16 cellular contexts compared by ENCODE assay signal in the genomic region with DNA sequence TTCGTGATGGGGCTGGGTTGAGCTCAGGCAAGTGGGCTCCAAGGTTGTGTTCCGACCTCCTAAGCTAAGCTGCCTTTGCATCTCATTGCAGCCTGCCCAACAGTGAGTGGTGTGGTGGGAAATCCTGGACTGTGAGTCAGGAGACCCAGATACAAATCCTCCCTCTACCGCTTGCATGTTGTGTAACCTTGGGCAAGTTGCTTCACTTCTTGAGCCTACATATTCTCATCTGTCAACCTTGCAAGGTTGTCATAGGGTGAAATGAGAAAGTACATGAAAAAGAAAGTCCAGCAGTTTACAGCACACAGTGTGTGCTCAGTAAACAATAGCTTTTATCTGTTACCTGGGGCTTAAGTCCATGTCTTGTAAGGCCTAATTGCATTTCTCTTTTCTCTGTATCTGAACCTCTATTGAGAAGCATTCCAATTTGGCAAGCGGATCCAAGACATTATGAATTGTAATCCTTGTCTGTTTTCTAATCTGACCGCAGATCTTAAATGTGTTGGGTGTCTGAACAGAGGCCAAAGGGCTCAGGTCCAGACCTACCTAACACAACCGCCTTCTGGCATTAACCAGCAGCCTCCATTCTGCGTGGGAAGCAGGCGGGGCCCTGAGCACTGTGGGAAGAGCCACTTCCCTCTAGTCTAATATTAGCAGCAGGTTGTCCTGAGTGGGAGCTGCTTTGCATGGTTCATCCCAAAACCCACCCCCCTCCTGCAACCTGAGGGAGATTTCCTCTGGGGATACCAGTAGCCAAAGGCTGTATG. TPM values are rescaled to one million over a fixed set of nuclear protein-coding genes. Genes with fewer than 3 reads are reported as not detected.
DNase-seq lines count a peak whose midpoint lies in the region; ATAC-seq and TF ChIP-seq lines count a peak whose summit lies in the region.
"Had no signal": no experiment of that assay in that cellular context is flagged by ENCODE, and none has a peak within 500 bp of the region (broad histone marks: within the 10 kb centered on the region; RNA-seq: fewer than 3 reads in every experiment).

No MANE protein-coding gene starts in this region.

- 55 to 70% methylated on average over 8 of the region's 8 CpGs for WGBS in sigmoid colon, 2 donors

- H3K36me3 ChIP-seq in adipocyte (ENCODE audit: control insufficient read depth, insufficient read depth, low read length, severe bottlenecking) (no peaks in the 10 kb centered on the region), sigmoid colon (no peaks in the 10 kb centered on the region)
- H3K36me3 ChIP-seq: MG63, suprapubic skin had no signal

- no peak overlapping the region for H3K4me3 ChIP-seq in adipocyte (ENCODE audit: low read length)
- H3K4me3 ChIP-seq in sigmoid colon = peak overlapping the region in 2 of 4 donors; percentile 62 to 64
- H3K4me3 ChIP-seq: MG63, suprapubic skin had no signal

- H3K4me1 Mint-ChIP-seq in glutamatergic neuron (ENCODE audit: low read depth, unreplicated experiment) = peaks cover 15% of the 10 kb centered on the region

- no peaks in the 10 kb centered on the region for H3K36me3 Mint-ChIP-seq in glutamatergic neuron (ENCODE audit: unreplicated experiment)
- H3K36me3 Mint-ChIP-seq: CD4-positive, alpha-beta memory T cell had no signal

- no peaks in the 10 kb centered on the region for H3K9me3 ChIP-seq in adipocyte (ENCODE audit: control insufficient read depth, low read length)
- H3K9me3 ChIP-seq in sigmoid colon = no peaks in the 10 kb centered on the region
- H3K9me3 ChIP-seq: MG63, suprapubic skin had no signal

- intact Hi-C loops in sigmoid colon (cut with DNase I) = loop anchor here (5.0 to 10.0 kb wide), 4 partner anchors 42 to 1012 kb away; a partner anchor contains a TSS

- TF ChIP-seq CTCF in sigmoid colon (IDR thresholded peaks at IDR 0.05) (no peak), glutamatergic neuron (IDR thresholded peaks at IDR 0.05; ENCODE audit: partially characterized antibody, unreplicated experiment) (no peak)

- no peaks in the 10 kb centered on the region for H3K9me3 Mint-ChIP-seq in glutamatergic neuron (ENCODE audit: unreplicated experiment)
- H3K9me3 Mint-ChIP-seq: activated naive CD4-positive, alpha-beta T cell treated with anti-CD3 and anti-CD28 coated beads for 36 hours; CD4-positive, alpha-beta memory T cell had no signal

- H3K27me3 Mint-ChIP-seq in glutamatergic neuron (ENCODE audit: unreplicated experiment) = no peaks in the 10 kb centered on the region

- H3K27ac ChIP-seq in sigmoid colon = peak overlapping the region; percentile 83 to 90 (median 86)
- H3K27ac ChIP-seq: suprapubic skin had no signal

- no peaks in the 10 kb centered on the region for H3K27me3 ChIP-seq in adipocyte (replicated peaks; ENCODE audit: control insufficient read depth, insufficient read depth, low read length)
- H3K27me3 ChIP-seq in sigmoid colon = no peaks in the 10 kb centered on the region
- H3K27me3 ChIP-seq: MG63 had no signal

- no peak for TF ChIP-seq POLR2A in sigmoid colon (IDR thresholded peaks at IDR 0.05)

- no peak overlapping the region for H3K4me3 Mint-ChIP-seq in glutamatergic neuron (ENCODE audit: unreplicated experiment)
- H3K4me3 Mint-ChIP-seq: activated CD8-positive, alpha-beta T cell treated with anti-CD3 and anti-CD28 coated beads, Interleukin-2, amount 10 ng/mL, durations not matched to agents 7 days and 5 days; activated naive CD4-positive, alpha-beta T cell treated with anti-CD3 and anti-CD28 coated beads for 36 hours had no signal

- H3K27ac Mint-ChIP-seq in glutamatergic neuron (ENCODE audit: unreplicated experiment) = no peak overlapping the region
- H3K27ac Mint-ChIP-seq: activated CD8-positive, alpha-beta T cell treated with anti-CD3 and anti-CD28 coated beads, Interleukin-2, amount 10 ng/mL, durations not matched to agents 7 days and 5 days; activated naive CD4-positive, alpha-beta T cell treated with anti-CD3 and anti-CD28 coated beads for 36 hours had no signal

- H3K4me1 ChIP-seq in adipocyte (ENCODE audit: control insufficient read depth, insufficient read depth, low read length) (peaks cover 23% of the 10 kb centered on the region), sigmoid colon (peaks cover 0 to 65% (median 50%) of the 10 kb centered on the region in 4 donors)

- no peak overlapping the region for H3K9ac ChIP-seq in adipocyte (ENCODE audit: low read length)

- peak; percentile 13 for DNase-seq in HT-29 (ENCODE audit: low spot score)
- peak; percentile 30 for DNase-seq in adipocyte (ENCODE audit: low read depth)
- peak; percentile 9 for DNase-seq in fibroblast of the conjunctiva (ENCODE audit: low read depth)
- no peak for DNase-seq in sigmoid colon
- no peak for DNase-seq in globus pallidus (ENCODE audit: low spot score)
- no peak for DNase-seq in glutamatergic neuron
- no peak for DNase-seq in activated CD4-positive, alpha-beta T cell treated with anti-CD3 and anti-CD28 coated beads for 48 hours
- DNase-seq: activated CD8-positive, alpha-beta T cell treated with anti-CD3 and anti-CD28 coated beads, Interleukin-2, amount 10 ng/mL, durations not matched to agents 7 days and 5 days; activated naive CD4-positive, alpha-beta T cell treated with anti-CD3 and anti-CD28 coated beads for 36 hours; CD4-positive, alpha-beta memory T cell; erythroblast; MG63; NCI-H2227 treated with DMSO at 0.1 percent for 48 hours; retina had no signal

- TF ChIP-seq EP300 in sigmoid colon (IDR thresholded peaks at IDR 0.05) = no peak

- no peak for ATAC-seq in HG03159 (IDR thresholded peaks at IDR 0.05; ENCODE audit: unreplicated experiment)
- ATAC-seq: activated CD8-positive, alpha-beta T cell treated with anti-CD3 and anti-CD28 coated beads, Interleukin-2, amount 10 ng/mL, durations not matched to agents 7 days and 5 days had no signal

RNA-seq across cellular contexts. Expression of a gene that starts 1.8 kb away (rescaled TPM):
- 39.1 and 53.2 TPM in 2 replicates for total RNA-seq in HT-29 (2014; rRNA removed; shearing (Covaris generic))
- total RNA-seq in sigmoid colon (10 to 100 TPM; 11.5 to 18.9 (median 15.7) TPM), glutamatergic neuron (ENCODE audit: unreplicated experiment) (2.7 TPM)
- 10 to 100 TPM; 23.6 to 34.2 (median 30.5) TPM for polyA plus RNA-seq in sigmoid colon

RNA-seq across cellular contexts. Expression of a gene that starts 9.3 kb away (rescaled TPM):
- total RNA-seq in HT-29 (2014; rRNA removed; shearing (Covaris generic)) = 43.7 and 47.8 TPM in 2 replicates
- 10 to 100 TPM; 10.2 to 22.8 (median 16.4) TPM for total RNA-seq in sigmoid colon
- polyA plus RNA-seq in sigmoid colon = 10 to 100 TPM in 1 of 3 donors, 1 to 10 TPM in 2; 5.4 to 14.4 (median 6.0) TPM
- total RNA-seq in glutamatergic neuron (ENCODE audit: unreplicated experiment) = 15.9 TPM

Comparison
In these comparisons a context has a peak if more than half of its experiments do, and no peak if none do; other contexts are left out.
1. DNase-seq: peak in HT-29 (single experiment), adipocyte (single experiment) and fibroblast of the conjunctiva (single experiment); none in sigmoid colon (single experiment), globus pallidus (single experiment), glutamatergic neuron (single experiment) and activated CD4-positive, alpha-beta T cell treated with anti-CD3 and anti-CD28 coated beads for 48 hours (single experiment).